Comparison of ENCODE assay signal across 2 cellular contexts in the genomic region with DNA sequence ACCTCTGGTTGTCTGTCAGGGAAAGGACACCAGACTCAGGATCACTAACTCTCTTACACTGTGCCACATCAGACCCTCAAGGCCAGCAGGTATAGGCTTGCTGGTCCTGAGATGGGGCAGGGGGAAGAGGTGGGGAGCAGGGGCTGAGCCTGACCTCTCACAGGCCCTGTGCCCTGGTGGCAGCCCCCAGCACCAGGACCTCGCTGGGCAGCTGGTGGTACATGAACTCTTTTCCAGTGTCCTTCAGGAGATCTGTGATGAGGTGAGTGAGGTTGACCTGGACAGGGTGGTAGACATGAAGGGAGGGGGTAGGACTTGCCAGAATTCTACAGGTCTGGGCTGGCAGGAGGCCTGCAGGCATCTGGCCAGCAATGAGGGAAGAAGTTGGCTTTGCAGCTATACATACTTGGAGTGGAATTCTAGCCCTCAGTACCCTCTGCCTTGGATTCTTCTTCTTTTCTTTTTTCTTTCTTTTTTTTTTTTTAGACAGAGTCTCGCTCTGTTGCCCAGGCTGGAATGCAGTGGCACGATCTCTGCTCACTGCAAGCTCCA.
TF ChIP-seq lines count a peak whose summit lies in the region.

No MANE protein-coding gene starts in this region.

TF ChIP-seq in SK-N-SH, 30 proteins besides CTCF, POLR2A, EP300 and RAD21:
- TF ChIP-seq GATA2 (CRISPR knock-in tag; IDR thresholded peaks at IDR 0.05): no peak
- TF ChIP-seq NRF1 (IDR thresholded peaks at IDR 0.05; ENCODE audit: low read depth, low read length): no peak
- TF ChIP-seq ELF1 (IDR thresholded peaks at IDR 0.05): no peak
- TF ChIP-seq RFX5 (IDR thresholded peaks at IDR 0.05; ENCODE audit: low read length): no peak
- no peak for TF ChIP-seq RXRA (IDR thresholded peaks at IDR 0.05; ENCODE audit: borderline replicate concordance, low read depth)
- TF ChIP-seq FOXM1 (IDR thresholded peaks at IDR 0.05; ENCODE audit: low read depth): no peak
TF ChIP-seq in SK-N-SH: peak in this region for 0.

TF ChIP-seq in SK-N-SH treated with all-trans-retinoic acid at 6 μM for 48 hours, 23 proteins besides CTCF, POLR2A, EP300 and RAD21:
- TF ChIP-seq, protein P1, sequence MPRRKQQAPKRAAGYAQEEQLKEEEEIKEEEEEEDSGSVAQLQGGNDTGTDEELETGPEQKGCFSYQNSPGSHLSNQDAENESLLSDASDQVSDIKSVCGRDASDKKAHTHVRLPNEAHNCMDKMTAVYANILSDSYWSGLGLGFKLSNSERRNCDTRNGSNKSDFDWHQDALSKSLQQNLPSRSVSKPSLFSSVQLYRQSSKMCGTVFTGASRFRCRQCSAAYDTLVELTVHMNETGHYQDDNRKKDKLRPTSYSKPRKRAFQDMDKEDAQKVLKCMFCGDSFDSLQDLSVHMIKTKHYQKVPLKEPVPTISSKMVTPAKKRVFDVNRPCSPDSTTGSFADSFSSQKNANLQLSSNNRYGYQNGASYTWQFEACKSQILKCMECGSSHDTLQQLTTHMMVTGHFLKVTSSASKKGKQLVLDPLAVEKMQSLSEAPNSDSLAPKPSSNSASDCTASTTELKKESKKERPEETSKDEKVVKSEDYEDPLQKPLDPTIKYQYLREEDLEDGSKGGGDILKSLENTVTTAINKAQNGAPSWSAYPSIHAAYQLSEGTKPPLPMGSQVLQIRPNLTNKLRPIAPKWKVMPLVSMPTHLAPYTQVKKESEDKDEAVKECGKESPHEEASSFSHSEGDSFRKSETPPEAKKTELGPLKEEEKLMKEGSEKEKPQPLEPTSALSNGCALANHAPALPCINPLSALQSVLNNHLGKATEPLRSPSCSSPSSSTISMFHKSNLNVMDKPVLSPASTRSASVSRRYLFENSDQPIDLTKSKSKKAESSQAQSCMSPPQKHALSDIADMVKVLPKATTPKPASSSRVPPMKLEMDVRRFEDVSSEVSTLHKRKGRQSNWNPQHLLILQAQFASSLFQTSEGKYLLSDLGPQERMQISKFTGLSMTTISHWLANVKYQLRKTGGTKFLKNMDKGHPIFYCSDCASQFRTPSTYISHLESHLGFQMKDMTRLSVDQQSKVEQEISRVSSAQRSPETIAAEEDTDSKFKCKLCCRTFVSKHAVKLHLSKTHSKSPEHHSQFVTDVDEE (CRISPR knock-in tag; IDR thresholded peaks at IDR 0.05): no peak
- no peak for TF ChIP-seq ISL1 (CRISPR knock-in tag; IDR thresholded peaks at IDR 0.05)
- no peak for TF ChIP-seq SNAI2 (CRISPR knock-in tag; IDR thresholded peaks at IDR 0.05)
- no peak for TF ChIP-seq ZC3H10 (CRISPR knock-in tag; IDR thresholded peaks at IDR 0.05)
- no peak for TF ChIP-seq ESRRG (CRISPR knock-in tag; IDR thresholded peaks at IDR 0.05)
- TF ChIP-seq ZFP3 (CRISPR knock-in tag; IDR thresholded peaks at IDR 0.05): no peak
- TF ChIP-seq GLIS3 (CRISPR knock-in tag; IDR thresholded peaks at IDR 0.05): no peak
- TF ChIP-seq ZNF70 (CRISPR knock-in tag; IDR thresholded peaks at IDR 0.05): no peak
- no peak for TF ChIP-seq TCF4 (CRISPR knock-in tag; IDR thresholded peaks at IDR 0.05; ENCODE audit: borderline replicate concordance)
- no peak for TF ChIP-seq CSRNP3 (CRISPR knock-in tag; IDR thresholded peaks at IDR 0.05)
- no peak for TF ChIP-seq TOX (CRISPR knock-in tag; IDR thresholded peaks at IDR 0.05; ENCODE audit: borderline replicate concordance)
- TF ChIP-seq ZFP30 (CRISPR knock-in tag; IDR thresholded peaks at IDR 0.05): no peak
